15 cellular contexts compared by ENCODE assay signal in the genomic region with DNA sequence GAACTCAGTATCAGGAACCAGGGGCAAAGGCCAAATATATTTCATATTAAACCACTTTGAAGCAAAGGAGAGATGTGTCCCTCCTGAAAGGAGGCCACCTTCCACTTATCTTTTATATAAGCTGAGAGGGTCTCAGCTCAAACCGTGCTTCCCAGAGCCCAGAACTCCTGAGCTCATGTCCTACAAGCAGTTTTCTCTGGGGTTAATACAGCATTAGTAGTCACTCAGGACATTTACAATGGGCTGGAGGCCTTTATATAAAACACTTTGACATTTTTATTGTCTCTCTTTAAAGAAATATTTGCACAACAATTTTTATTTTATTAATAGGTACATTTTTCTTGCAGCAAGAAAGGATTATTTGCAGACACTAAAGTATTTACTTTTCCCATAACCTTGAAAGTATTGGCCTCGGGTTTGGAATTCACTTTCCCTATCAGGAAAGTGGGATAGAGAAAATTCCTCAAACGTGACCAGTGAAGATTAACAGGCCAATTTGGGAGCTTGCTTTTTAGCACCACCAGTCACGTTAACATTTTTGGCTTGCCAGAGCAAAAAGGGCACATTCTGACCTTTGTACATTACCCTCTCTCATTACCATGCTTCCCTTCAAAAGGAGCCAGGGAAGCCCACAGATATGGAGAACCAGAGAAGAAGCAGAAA.
DNase-seq lines count a peak whose midpoint lies in the region; ATAC-seq and TF ChIP-seq lines count a peak whose summit lies in the region.
"Had no signal": no experiment of that assay in that cellular context is flagged by ENCODE, and none has a peak within 500 bp of the region (broad histone marks: within the 10 kb centered on the region; RNA-seq: fewer than 3 reads in every experiment).

No MANE protein-coding gene starts in this region.

- H3K4me3 Mint-ChIP-seq in T-helper 2 cell treated with Interferon-gamma antibody and Interleukin-4, amounts not matched to agents 5 μg/mL and 100 μg/mL, for 36 hours, result no peak overlapping the region
- H3K4me3 Mint-ChIP-seq: CD8-positive, alpha-beta T cell had no signal

- H3K4me1 ChIP-seq in mesodermal cell (ENCODE audit: control insufficient read depth, insufficient read depth, low read length, poor library complexity, severe bottlenecking), result peaks cover 19% of the 10 kb centered on the region
- H3K4me1 ChIP-seq: adrenal gland had no signal

- H3K9me3 ChIP-seq in mesodermal cell (ENCODE audit: control insufficient read depth, low read length), result no peaks in the 10 kb centered on the region
- H3K9me3 ChIP-seq: adrenal gland had no signal

- no peaks in the 10 kb centered on the region for H3K36me3 ChIP-seq in mesodermal cell (ENCODE audit: control insufficient read depth, insufficient read depth, low read length)
- H3K36me3 ChIP-seq: adrenal gland had no signal

- H3K27me3 Mint-ChIP-seq in T-helper 2 cell treated with Interferon-gamma antibody and Interleukin-4, amounts not matched to agents 5 μg/mL and 100 μg/mL, for 36 hours (ENCODE audit: low read depth), result no peaks in the 10 kb centered on the region

- no peaks in the 10 kb centered on the region for H3K36me3 Mint-ChIP-seq in T-helper 2 cell treated with Interferon-gamma antibody and Interleukin-4, amounts not matched to agents 5 μg/mL and 100 μg/mL, for 36 hours (ENCODE audit: low read depth)
- H3K36me3 Mint-ChIP-seq: CD8-positive, alpha-beta T cell had no signal

- no peak overlapping the region for H3K4me3 ChIP-seq in LNCaP clone FGC (ENCODE audit: low read depth, low read length)
- H3K4me3 ChIP-seq in mesodermal cell (ENCODE audit: extremely low read depth, insufficient read depth, low read length, poor library complexity, severe bottlenecking), result no peak overlapping the region
- H3K4me3 ChIP-seq: adrenal gland had no signal

- TF ChIP-seq CTCF in C4-2B (conservative IDR thresholded peaks at IDR 0.05), result no peak
- TF ChIP-seq CTCF in LNCaP clone FGC (IDR thresholded peaks at IDR 0.05; ENCODE audit: control insufficient read depth, extremely low read depth, insufficient read depth), result no peak

- H3K27ac ChIP-seq in C4-2B (peak overlapping the region; percentile 64; the same call in 1 of the 2 replicates), mesodermal cell (ENCODE audit: low read depth, low read length, severe bottlenecking) (peak overlapping the region; percentile 5)
- H3K27ac ChIP-seq: adrenal gland had no signal

- no peak overlapping the region for H3K27ac Mint-ChIP-seq in T-helper 2 cell treated with Interferon-gamma antibody and Interleukin-4, amounts not matched to agents 5 μg/mL and 100 μg/mL, for 36 hours
- H3K27ac Mint-ChIP-seq: CD8-positive, alpha-beta T cell had no signal

- H3K4me1 Mint-ChIP-seq in T-helper 2 cell treated with Interferon-gamma antibody and Interleukin-4, amounts not matched to agents 5 μg/mL and 100 μg/mL, for 36 hours (ENCODE audit: low read depth), result no peaks in the 10 kb centered on the region

- no peak for ATAC-seq in HG03442 (IDR thresholded peaks at IDR 0.05; ENCODE audit: unreplicated experiment)
- ATAC-seq: CD8-positive, alpha-beta T cell; sciatic nerve had no signal

- 53 to 54% methylated on average over 3 to 4 of the region's 4 CpGs for WGBS in mesodermal cell (ENCODE audit: insufficient coverage in 2 of 2), 2 experiments

- H3K9me3 Mint-ChIP-seq in T-helper 2 cell treated with Interferon-gamma antibody and Interleukin-4, amounts not matched to agents 5 μg/mL and 100 μg/mL, for 36 hours, result no peaks in the 10 kb centered on the region
- H3K9me3 Mint-ChIP-seq: CD8-positive, alpha-beta T cell had no signal

- peak; percentile 97 for DNase-seq in LNCaP clone FGC (ENCODE audit: low read depth)
- peak; percentile 33 for DNase-seq in glomerular visceral epithelial cell (ENCODE audit: extremely low spot score)
- DNase-seq in NCI-H1105 (lab: John Stamatoyannopoulos, UW), result no peak
- no peak for DNase-seq in anterior cingulate cortex (lab: John Stamatoyannopoulos, UW)
- DNase-seq in T-helper 2 cell treated with Interferon-gamma antibody and Interleukin-4, amounts not matched to agents 5 μg/mL and 100 μg/mL, for 36 hours (ENCODE audit: low spot score), result no peak
- DNase-seq: adrenal gland; CD8-positive, alpha-beta T cell; mammary epithelial cell; NCI-H1694 treated with DMSO at 0.1 percent for 48 hours; SHP77; stimulated activated CD4-positive, alpha-beta T cell treated with anti-CD3 and anti-CD28 coated beads, Interleukin-1b, Interleukin-23, amount 100 ng/mL, for 48 hours had no signal

Comparison
In these comparisons a context has a peak if more than half of its experiments do, and no peak if none do; other contexts are left out.
1. DNase-seq: peak in LNCaP clone FGC (single experiment) and glomerular visceral epithelial cell (single experiment); none in NCI-H1105 (single experiment), anterior cingulate cortex (0 of 58) and T-helper 2 cell treated with Interferon-gamma antibody and Interleukin-4, amounts not matched to agents 5 μg/mL and 100 μg/mL, for 36 hours (single experiment).